In genomic region chr1:11458811-11459275, GRCh38 we compare ENCODE assay signal across 14 cellular contexts. TPM values are rescaled to one million over a fixed set of nuclear protein-coding genes. Genes with fewer than 3 reads are reported as not detected.
A peak's percentile ranks its signal among the peaks of the same experiment; 100 is the strongest.
DNase-seq lines count a peak whose midpoint lies in the region; ATAC-seq and TF ChIP-seq lines count a peak whose summit lies in the region.
"Had no signal": no experiment of that assay in that cellular context is flagged by ENCODE, and none has a peak within 500 bp of the region (broad histone marks: within the 10 kb centered on the region; RNA-seq: fewer than 3 reads in every experiment).

No MANE protein-coding gene starts in this region.

- 30 to 36% methylated on average over 15 of the region's 15 CpGs for WGBS in heart right ventricle, 2 donors

- ATAC-seq in heart right ventricle (peak; percentile 71 to 94 (median 91)), GM21447 (IDR thresholded peaks at IDR 0.05; ENCODE audit: unreplicated experiment) (no peak), GM21528 (IDR thresholded peaks at IDR 0.05; ENCODE audit: low FRiP score, unreplicated experiment) (no peak)

- peaks cover 0 to 11% (median 0%) of the 10 kb centered on the region in 9 donors for H3K4me1 ChIP-seq in heart right ventricle
- H3K4me1 ChIP-seq: BLaER1 had no signal

- H3K36me3 ChIP-seq in heart right ventricle (no peaks in the 10 kb centered on the region), MG63 (no peaks in the 10 kb centered on the region)
- H3K36me3 ChIP-seq: BLaER1 had no signal

- peak; percentile 52 for DNase-seq in NCI-H1092 (lab: John Stamatoyannopoulos, UW)
- DNase-seq in heart right ventricle, result peak; percentile 37
- DNase-seq in pons (ENCODE audit: low spot score), result peak; percentile 92
- DNase-seq in MG63, result no peak
- DNase-seq in DMS114 treated with DMSO at 0.1 percent for 48 hours (lab: John Stamatoyannopoulos, UW; ENCODE audit: unreplicated experiment), result no peak
- DNase-seq: activated CD4-positive, CD25-positive, alpha-beta regulatory T cell treated with anti-CD3 and anti-CD28 coated beads, Interleukin-2, amount 50 U/mL, for 72 hours; activated naive CD8-positive, alpha-beta T cell treated with anti-CD3 and anti-CD28 coated beads for 36 hours; KG1; NCI-H2081 treated with DMSO at 0.1 percent for 48 hours had no signal

- H3K27me3 ChIP-seq in heart right ventricle (peaks cover 0 to 81% (median 46%) of the 10 kb centered on the region in 7 donors), MG63 (peaks cover 4% of the 10 kb centered on the region; the same call in 1 of the 2 replicates)
- H3K27me3 ChIP-seq: BLaER1 had no signal

- intact Hi-C loops in heart right ventricle (cut with DNase I), result no loop called here

- H3K27ac ChIP-seq in VCaP (peak overlapping the region; percentile 40; the same call in 1 of the 2 replicates), heart right ventricle (no peak overlapping the region)
- H3K27ac ChIP-seq: BLaER1, coronary artery had no signal

- no peak overlapping the region for H3K4me3 ChIP-seq in heart right ventricle
- H3K4me3 ChIP-seq in MG63, result no peak overlapping the region
- H3K4me3 ChIP-seq: BLaER1, coronary artery had no signal

- no peaks in the 10 kb centered on the region for H3K9me3 ChIP-seq in heart right ventricle
- no peaks in the 10 kb centered on the region for H3K9me3 ChIP-seq in MG63
- H3K9me3 ChIP-seq: BLaER1 had no signal

- TF ChIP-seq CTCF in VCaP (conservative IDR thresholded peaks at IDR 0.05), result no peak
- peak in 3 of 9 donors; percentile 13 to 30 (median 26) for TF ChIP-seq CTCF in heart right ventricle (IDR thresholded peaks at IDR 0.05)

RNA-seq across cellular contexts. Expression of gene DISP3, which starts 20.1 kb away (rescaled TPM):
- total RNA-seq in heart right ventricle, result under 1 TPM in 6 of 10 donors, not detected in 4; 0.05 to 0.21 (median 0.10) TPM
- under 1 TPM in 1 of 2 donors, not detected in 1; 0.22 TPM for polyA plus RNA-seq in heart right ventricle
- total RNA-seq in MG63 (2014; rRNA removed; shearing (Covaris generic); ENCODE audit: low replicate concordance), result 0.16 TPM in 1 of 2 replicates, not detected in the other

Comparison
In these comparisons a context has a peak if more than half of its experiments do, and no peak if none do; other contexts are left out.
1. DNase-seq: peak in NCI-H1092 (single experiment), heart right ventricle (2 of 2) and pons (single experiment); none in MG63 (single experiment) and DMS114 treated with DMSO at 0.1 percent for 48 hours (single experiment).
2. ATAC-seq: peak in heart right ventricle (8 of 8); none in GM21447 (single experiment) and GM21528 (single experiment).